8 cellular contexts compared by ENCODE assay signal in the genomic region with DNA sequence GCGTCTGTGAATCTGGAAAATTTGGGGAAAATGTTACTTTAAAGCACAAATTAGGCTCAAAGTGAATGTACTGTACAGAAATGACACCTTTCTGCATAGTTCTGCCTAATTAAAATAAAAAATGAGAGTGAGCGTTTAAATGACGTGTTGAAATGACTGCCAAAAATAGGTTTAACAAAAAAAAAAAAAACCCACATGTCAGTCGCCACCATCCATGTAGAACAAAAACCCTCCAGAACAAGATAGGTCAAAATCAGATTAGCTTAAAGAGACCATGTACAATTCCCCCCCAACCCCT. TPM values are rescaled to one million over a fixed set of nuclear protein-coding genes. Genes with fewer than 3 reads are reported as not detected.
DNase-seq lines count a peak whose midpoint lies in the region; ATAC-seq, FAIRE-seq and TF ChIP-seq lines count a peak whose summit lies in the region.

No MANE protein-coding gene starts in this region.

- H3K36me3 ChIP-seq in SK-N-MC (ENCODE audit: insufficient read depth, low read length) = peaks cover 13% of the 10 kb centered on the region
- no peaks in the 10 kb centered on the region for H3K36me3 ChIP-seq in small intestine (ENCODE audit: control insufficient read depth in 2 of 2, insufficient read depth in 2 of 2, low read length in 2 of 2)

- ATAC-seq in GM19467 (IDR thresholded peaks at IDR 0.05; ENCODE audit: unreplicated experiment) = peak; percentile 1
- no peak for ATAC-seq in GM21515 (IDR thresholded peaks at IDR 0.05; ENCODE audit: unreplicated experiment)

- no peaks in the 10 kb centered on the region for H3K27me3 ChIP-seq in small intestine (ENCODE audit: control insufficient read depth in 2 of 2, insufficient read depth in 2 of 2, low read length in 2 of 2)

- H3K4me1 ChIP-seq in small intestine (ENCODE audit: control insufficient read depth in 2 of 2, insufficient read depth in 1 of 2, low read depth in 1 of 2, low read length in 1 of 2) = peaks cover 0 to 13% of the 10 kb centered on the region in 2 donors

- H3K9me3 ChIP-seq in SK-N-MC (ENCODE audit: low read depth, low read length) (no peaks in the 10 kb centered on the region), small intestine (ENCODE audit: control insufficient read depth, low read depth) (no peaks in the 10 kb centered on the region)

- FAIRE-seq in small intestine (lab: Jason Lieb, UNC) = no peak

- H3K9ac ChIP-seq in SK-N-MC (ENCODE audit: insufficient read length) = peak overlapping the region; percentile 84

- H3K4me3 ChIP-seq in SK-N-MC (peak overlapping the region; percentile 82), foreskin fibroblast (ENCODE audit: low read depth in 1 of 2, low read length in 2 of 2) (peak overlapping the region; percentile 52 to 83), small intestine (ENCODE audit: low read depth in 1 of 2, low read length in 2 of 2) (peak overlapping the region; percentile 70 to 72)

- no peak for DNase-seq in SK-N-MC (ENCODE audit: low read depth, low spot score)
- DNase-seq in foreskin fibroblast = no peak
- DNase-seq in small intestine = no peak
- no peak for DNase-seq in NCI-H1694 treated with DMSO at 0.1 percent for 48 hours (lab: John Stamatoyannopoulos, UW)
- DNase-seq in NCI-H446 treated with DMSO at 0.1 percent for 48 hours (lab: John Stamatoyannopoulos, UW) = no peak
- DNase-seq in KG1 (lab: John Stamatoyannopoulos, UW) = no peak

- TF ChIP-seq CTCF in foreskin fibroblast (IDR thresholded peaks at IDR 0.05; ENCODE audit: low read depth, low read length) = no peak

- WGBS in small intestine, 3 donors = 0 to 1% (median 0%) methylated on average over 4 of the region's 4 CpGs

- H3K27ac ChIP-seq in SK-N-MC (peak overlapping the region; percentile 82), small intestine (ENCODE audit: low read depth in 1 of 2, low read length in 1 of 2) (peak overlapping the region; percentile 82 to 90)

RNA-seq across cellular contexts. Expression of a gene that starts 0.7 kb away (rescaled TPM):
- polyA plus RNA-seq in small intestine = 10 to 100 TPM; 17.4 to 46.5 (median 23.8) TPM
